In genomic region chr13:113448885-113449692, GRCh38 we compare ENCODE assay signal across 1 cellular context.
TF ChIP-seq lines count a peak whose summit lies in the region.

No MANE protein-coding gene starts in this region.

TF ChIP-seq in HepG2, 621 proteins besides CTCF, POLR2A, EP300 and RAD21 (continued from another document and continues in another):
- TF ChIP-seq ZBTB40 (IDR thresholded peaks at IDR 0.05) (peak; percentile 95), ZBTB40 (CRISPR knock-in tag; IDR thresholded peaks at IDR 0.05) (peak; percentile 87), HNF1A (IDR thresholded peaks at IDR 0.05; ENCODE audit: low read depth) (no peak), HNF1A (CRISPR knock-in tag; IDR thresholded peaks at IDR 0.05; ENCODE audit: borderline replicate concordance) (peak; percentile 61; the same call in 1 of the 2 replicates), MAX (IDR thresholded peaks at IDR 0.05) (peak; percentile 58; the same call in 1 of the 2 replicates), NFIB (CRISPR knock-in tag; IDR thresholded peaks at IDR 0.05; ENCODE audit: borderline replicate concordance) (no peak), MED1 (CRISPR knock-in tag; IDR thresholded peaks at IDR 0.05) (peak; percentile 50), BHLHE40 (IDR thresholded peaks at IDR 0.05; ENCODE audit: low read length) (peak; percentile 84), NR2C2 (CRISPR knock-in tag; IDR thresholded peaks at IDR 0.05; ENCODE audit: borderline replicate concordance) (peak; percentile 96), PTBP1 (IDR thresholded peaks at IDR 0.05; ENCODE audit: low read depth, low read length, poor library complexity, severe bottlenecking) (peak; percentile 51), ZFP91 (CRISPR knock-in tag; IDR thresholded peaks at IDR 0.05; ENCODE audit: borderline replicate concordance) (peak; percentile 85), ZNF720 (CRISPR knock-in tag; IDR thresholded peaks at IDR 0.05) (no peak), ZNF768 (CRISPR knock-in tag; IDR thresholded peaks at IDR 0.05) (peak; percentile 96), MEIS1 (CRISPR knock-in tag; IDR thresholded peaks at IDR 0.05; ENCODE audit: borderline replicate concordance) (0 out of 2 replicates have a peak, but pooled peaks have one; percentile 38), SRY (CRISPR knock-in tag; IDR thresholded peaks at IDR 0.05) (peak; percentile 69; the same call in 1 of the 2 replicates), ZGPAT (CRISPR knock-in tag; IDR thresholded peaks at IDR 0.05) (peak; percentile 80), BCLAF1 (IDR thresholded peaks at IDR 0.05) (no peak), ZNF329 (CRISPR knock-in tag; IDR thresholded peaks at IDR 0.05; ENCODE audit: low read depth) (0 out of 2 replicates have a peak, but pooled peaks have one; percentile 24), ETV6 (CRISPR knock-in tag; conservative IDR thresholded peaks at IDR 0.05) (peak; percentile 99), RBM22 (optimal IDR thresholded peaks at IDR 0.05; ENCODE audit: low read length) (no peak), RXRB (CRISPR knock-in tag; IDR thresholded peaks at IDR 0.05; ENCODE audit: borderline replicate concordance) (no peak), ZBTB2 (CRISPR knock-in tag; IDR thresholded peaks at IDR 0.05; ENCODE audit: low read depth) (peak; percentile 84), ZNF224 (CRISPR knock-in tag; IDR thresholded peaks at IDR 0.05) (no peak), SAP130 (CRISPR knock-in tag; IDR thresholded peaks at IDR 0.05; ENCODE audit: low read depth) (peak; percentile 80), ZNF501 (CRISPR knock-in tag; IDR thresholded peaks at IDR 0.05) (0 out of 2 replicates have a peak, but pooled peaks have one; percentile 14), TMF1 (CRISPR knock-in tag; IDR thresholded peaks at IDR 0.05; ENCODE audit: low read depth) (0 out of 2 replicates have a peak, but pooled peaks have one; percentile 53), ETV5 (CRISPR knock-in tag; IDR thresholded peaks at IDR 0.05; ENCODE audit: borderline replicate concordance) (peak; percentile 75), ARID5B (CRISPR knock-in tag; IDR thresholded peaks at IDR 0.05) (no peak), PHF8 (CRISPR knock-in tag; IDR thresholded peaks at IDR 0.05) (peak; percentile 65; the same call in 1 of the 2 replicates)
